In genomic region chr11:47355283-47356128, GRCh38 we compare ENCODE assay signal across 8 cellular contexts. TPM values are rescaled to one million over a fixed set of nuclear protein-coding genes. Genes with fewer than 3 reads are reported as not detected.
DNase-seq lines count a peak whose midpoint lies in the region; ATAC-seq and TF ChIP-seq lines count a peak whose summit lies in the region.

No MANE protein-coding gene starts in this region.

- no peaks in the 10 kb centered on the region for H3K9me3 ChIP-seq in Loucy (ENCODE audit: insufficient read depth, low read depth, low read length)

- H3K4me2 ChIP-seq in Loucy (ENCODE audit: low read depth, low read length, poor library complexity, severe bottlenecking): no peak overlapping the region

- DNase-seq in EL (peak; percentile 91), RKO (ENCODE audit: low spot score) (peak; percentile 95), dermis microvascular lymphatic vessel endothelial cell (ENCODE audit: low read depth in 2 of 2) (peak; percentile 64 to 86), left lobe of liver (ENCODE audit: low spot score) (peak; percentile 95)
- DNase-seq in stimulated activated CD8-positive, alpha-beta memory T cell treated with anti-CD3 and anti-CD28 coated beads, Interleukin-15, amount 100 ng/mL, for 48 hours (ENCODE audit: low read depth in 2 of 2): peak; percentile 28 to 54

- no peaks in the 10 kb centered on the region; the same call in 1 of the 2 replicates for H3F3A ChIP-seq in Loucy (ENCODE audit: low read depth)

- H3K9ac ChIP-seq in Loucy (ENCODE audit: low read depth, low read length, poor library complexity, severe bottlenecking): no peak overlapping the region

- H3K4me3 ChIP-seq in Loucy (ENCODE audit: low read length, poor library complexity, severe bottlenecking): no peak overlapping the region

- H3K4me1 ChIP-seq in Loucy (ENCODE audit: insufficient read depth, low read length, poor library complexity, severe bottlenecking): peaks cover 27% of the 10 kb centered on the region

- H4K20me1 ChIP-seq in Loucy (ENCODE audit: insufficient read depth, low read length, poor library complexity, severe bottlenecking): no peaks in the 10 kb centered on the region

- peak; percentile 72 for TF ChIP-seq CTCF in Loucy (conservative IDR thresholded peaks at IDR 0.05; ENCODE audit: low read length)

- H2AFZ ChIP-seq in Loucy (ENCODE audit: low read length): no peak overlapping the region

- no peaks in the 10 kb centered on the region for H3K36me3 ChIP-seq in Loucy (ENCODE audit: insufficient read depth, low read length)

- H3K79me2 ChIP-seq in Loucy (ENCODE audit: insufficient read depth, low read length): no peaks in the 10 kb centered on the region

- H3K27me3 ChIP-seq in Loucy (ENCODE audit: insufficient read depth, low read length, poor library complexity, severe bottlenecking): no peaks in the 10 kb centered on the region

- H3K9me2 ChIP-seq in Loucy (replicated peaks; ENCODE audit: low read depth, low read length): no peaks in the 10 kb centered on the region

- peak; percentile 97 for ATAC-seq in left lobe of liver
- no peak for ATAC-seq in GM18870 (IDR thresholded peaks at IDR 0.05; ENCODE audit: unreplicated experiment)
- no peak for ATAC-seq in GM21423 (IDR thresholded peaks at IDR 0.05; ENCODE audit: unreplicated experiment)

RNA-seq across cellular contexts. Expression of gene MYBPC3, which starts 3.0 kb away (rescaled TPM):
- not detected in 2 replicates for total RNA-seq in dermis microvascular lymphatic vessel endothelial cell
- 0.08 TPM for total RNA-seq in left lobe of liver

RNA-seq across cellular contexts. Expression of gene SPI1, which starts 22.8 kb away (rescaled TPM):
- total RNA-seq in dermis microvascular lymphatic vessel endothelial cell (under 0.01 TPM in 1 of 2 replicates, not detected in the other), left lobe of liver (10.9 TPM)

RNA-seq across cellular contexts. Expression of gene SLC39A13, which starts 52.9 kb away (rescaled TPM):
- total RNA-seq in dermis microvascular lymphatic vessel endothelial cell (32.5 and 70.5 TPM in 2 replicates), left lobe of liver (15.8 TPM)

Comparison
In these comparisons a context has a peak if more than half of its experiments do, and no peak if none do; other contexts are left out.
1. DNase-seq: peak in every context shown above with its lines; median percentile 95 in RKO; 95 in left lobe of liver; 91 in EL; 75 in dermis microvascular lymphatic vessel endothelial cell; 41 in stimulated activated CD8-positive, alpha-beta memory T cell treated with anti-CD3 and anti-CD28 coated beads, Interleukin-15, amount 100 ng/mL, for 48 hours.
2. RNA of gene SPI1, which starts 22.8 kb away (total RNA-seq): 10.9 TPM in left lobe of liver (single experiment); under 0.01 TPM in dermis microvascular lymphatic vessel endothelial cell; every median in the first group is over 10 times any median in the second.